ENCODE assay signal across 11 cellular contexts in the genomic region with DNA sequence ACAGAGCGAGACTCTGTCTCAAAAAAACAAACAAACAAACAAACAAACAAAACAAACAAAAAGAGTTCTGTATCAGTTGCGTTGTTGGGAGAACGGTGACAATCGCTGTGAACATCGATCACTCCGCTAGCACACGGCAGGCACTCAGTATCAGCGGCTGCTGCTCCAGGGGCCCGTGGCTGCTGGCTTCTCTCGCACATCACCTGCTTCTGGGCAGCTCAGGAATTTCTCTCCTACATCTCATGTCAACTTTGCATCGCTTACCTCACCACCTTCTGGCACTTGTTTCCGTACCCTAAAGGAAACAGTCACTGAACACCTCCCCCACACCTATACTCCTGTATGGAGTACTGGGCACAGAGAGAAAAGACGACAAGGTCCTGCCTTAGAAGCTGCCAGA.
A peak's percentile ranks its signal among the peaks of the same experiment; 100 is the strongest.
DNase-seq lines count a peak whose midpoint lies in the region; ATAC-seq and TF ChIP-seq lines count a peak whose summit lies in the region.
"Had no signal": no experiment of that assay in that cellular context is flagged by ENCODE, and none has a peak within 500 bp of the region (broad histone marks: within the 10 kb centered on the region; RNA-seq: fewer than 3 reads in every experiment).

No MANE protein-coding gene starts in this region.

- TF ChIP-seq CTCF in Panc1 (IDR thresholded peaks at IDR 0.05) (no peak), right atrium auricular region (IDR thresholded peaks at IDR 0.05) (no peak), Calu3 (IDR thresholded peaks at IDR 0.05; ENCODE audit: unreplicated experiment) (no peak)

- H3K9ac ChIP-seq in BLaER1 (no peak overlapping the region), rectal smooth muscle tissue (ENCODE audit: low read length) (no peak overlapping the region)
- H3K9ac ChIP-seq: parathyroid adenoma had no signal

- H3K4me2 ChIP-seq in BLaER1 = peak overlapping the region; percentile 58

- H3K27ac Mint-ChIP-seq in Calu3 (ENCODE audit: unreplicated experiment) = no peak overlapping the region
- H3K27ac Mint-ChIP-seq: type B pancreatic cell had no signal

- peaks cover 53% of the 10 kb centered on the region for H3K27me3 ChIP-seq in BLaER1
- H3K27me3 ChIP-seq in Panc1 (ENCODE audit: control insufficient read depth, insufficient read depth, low read length) = no peaks in the 10 kb centered on the region
- no peaks in the 10 kb centered on the region for H3K27me3 ChIP-seq in right atrium auricular region
- no peaks in the 10 kb centered on the region for H3K27me3 ChIP-seq in rectal smooth muscle tissue (ENCODE audit: control insufficient read depth, insufficient read depth, low read length)

- no peaks in the 10 kb centered on the region for H3K36me3 ChIP-seq in BLaER1
- no peaks in the 10 kb centered on the region for H3K36me3 ChIP-seq in Panc1 (ENCODE audit: control insufficient read depth, insufficient read depth, low read length)
- no peaks in the 10 kb centered on the region for H3K36me3 ChIP-seq in right atrium auricular region
- H3K36me3 ChIP-seq in rectal smooth muscle tissue (ENCODE audit: control insufficient read depth, insufficient read depth, low read length) = no peaks in the 10 kb centered on the region

- H3K27ac ChIP-seq in BLaER1 (no peak overlapping the region), Panc1 (ENCODE audit: low read length) (peak overlapping the region; percentile 48; the same call in 1 of the 2 replicates), right atrium auricular region (peak overlapping the region; percentile 93 to 95), rectal smooth muscle tissue (ENCODE audit: low read depth, low read length) (peak overlapping the region; percentile 59)
- H3K27ac ChIP-seq: parathyroid adenoma had no signal

- H3K9me3 Mint-ChIP-seq in Calu3 (ENCODE audit: low read depth, unreplicated experiment) = no peaks in the 10 kb centered on the region
- H3K9me3 Mint-ChIP-seq: type B pancreatic cell had no signal

- no peaks in the 10 kb centered on the region for H3K27me3 Mint-ChIP-seq in Calu3 (ENCODE audit: unreplicated experiment)

- in situ Hi-C loops in Panc1 (cut with HindIII; ENCODE audit: low pct_unique_long_range_greater_than_20kb, low sequenced_read_pairs) = no loop called here

- POLR2A ChIA-PET in Panc1 (lab: Charles Lee) = no interaction called here

- H3K36me3 Mint-ChIP-seq in Calu3 (ENCODE audit: insufficient read depth, unreplicated experiment) = peaks cover 6% of the 10 kb centered on the region
- H3K36me3 Mint-ChIP-seq: type B pancreatic cell had no signal

- CTCF ChIA-PET in Panc1 (lab: Charles Lee) = no interaction called here
- CTCF ChIA-PET in Calu3 (lab: Charles Lee) = interaction anchor here (0.5 kb wide), 1 partner anchor 69 kb away, joined by 4 read pairs; no protein-coding TSS in a partner anchor

- peaks cover 7% of the 10 kb centered on the region; the same call in 1 of the 2 replicates for H4K20me1 ChIP-seq in BLaER1

- H3K4me3 ChIP-seq in BLaER1 (no peak overlapping the region), Panc1 (ENCODE audit: low read depth in 2 of 2, low read length in 2 of 2) (no peak overlapping the region), right atrium auricular region (no peak overlapping the region), rectal smooth muscle tissue (ENCODE audit: low read length) (no peak overlapping the region)

- H3K4me1 Mint-ChIP-seq in Calu3 (ENCODE audit: low read depth, unreplicated experiment) = no peaks in the 10 kb centered on the region

- intact Hi-C loops in Panc1 (cut with micrococcal nuclease; ENCODE audit: unreplicated experiment) = no loop called here
- intact Hi-C loops in Calu3 (cut with micrococcal nuclease; ENCODE audit: unreplicated experiment) = no loop called here

- peaks cover 83% of the 10 kb centered on the region for H3K4me1 ChIP-seq in BLaER1
- H3K4me1 ChIP-seq in Panc1 (ENCODE audit: control insufficient read depth, insufficient read depth, low read length) = peaks cover 37% of the 10 kb centered on the region
- H3K4me1 ChIP-seq in right atrium auricular region = peaks cover 0 to 82% of the 10 kb centered on the region in 2 donors
- H3K4me1 ChIP-seq in rectal smooth muscle tissue (ENCODE audit: control insufficient read depth, insufficient read depth, low read length) = peaks cover 45% of the 10 kb centered on the region

- no peak overlapping the region for H3K4me3 Mint-ChIP-seq in Calu3 (ENCODE audit: low read depth, unreplicated experiment)
- H3K4me3 Mint-ChIP-seq: type B pancreatic cell had no signal

- H3K9me3 ChIP-seq in BLaER1 = no peaks in the 10 kb centered on the region
- H3K9me3 ChIP-seq in Panc1 (ENCODE audit: control insufficient read depth, insufficient read depth, low read depth, low read length) = no peaks in the 10 kb centered on the region
- H3K9me3 ChIP-seq in right atrium auricular region = no peaks in the 10 kb centered on the region

- BruUV-seq in Panc1 (replicated peaks; lab: Mats Ljungman, UMichigan) (no TSS peak), Calu3 (replicated peaks; lab: Mats Ljungman, UMichigan) (no TSS peak)

- ATAC-seq in Panc1 (no peak), GM18868 (IDR thresholded peaks at IDR 0.05; ENCODE audit: unreplicated experiment) (no peak)

- DNase-seq in Panc1 (ENCODE audit: low read depth, low spot score) (no peak), right atrium auricular region (ENCODE audit: low spot score) (no peak), Calu3 (no peak), NCI-H1048 (lab: John Stamatoyannopoulos, UW) (no peak)
- no peak for DNase-seq in stimulated activated naive CD4-positive, alpha-beta T cell treated with Interleukin-2 at 50 U/mL for 16 hours (lab: John Stamatoyannopoulos, UW)
- DNase-seq: NCI-H187 treated with DMSO at 0.1 percent for 48 hours had no signal
